ENCODE assay signal across 9 cellular contexts in genomic region chr10:8056378-8056777, GRCh38. TPM values are rescaled to one million over a fixed set of nuclear protein-coding genes. Genes with fewer than 3 reads are reported as not detected.
DNase-seq lines count a peak whose midpoint lies in the region; ATAC-seq, FAIRE-seq and TF ChIP-seq lines count a peak whose summit lies in the region.
"Had no signal": no experiment of that assay in that cellular context is flagged by ENCODE, and none has a peak within 500 bp of the region (broad histone marks: within the 10 kb centered on the region; RNA-seq: fewer than 3 reads in every experiment).

No MANE protein-coding gene starts in this region.

- CTCF ChIA-PET in activated B cell treated with CpG ODN at 0.5 μM for 24 hours (lab: Charles Lee): no interaction called here

- peak overlapping the region; percentile 50 for H3K27ac Mint-ChIP-seq in activated B cell treated with CpG ODN at 0.5 μM for 24 hours

- no peaks in the 10 kb centered on the region for H3K36me3 ChIP-seq in H7 (replicated peaks; ENCODE audit: control insufficient read depth, insufficient read depth, low read length)
- H3K36me3 ChIP-seq: brain microvascular endothelial cell had no signal

- no peak for TF ChIP-seq CTCF in activated B cell treated with CpG ODN at 0.5 μM for 24 hours (IDR thresholded peaks at IDR 0.05)

- H3K27ac ChIP-seq in skin epidermis: peak overlapping the region; percentile 63 to 96 (median 89)
- H3K27ac ChIP-seq: brain microvascular endothelial cell had no signal

- ATAC-seq in activated B cell treated with CpG ODN at 0.5 μM for 24 hours (ENCODE audit: low read depth) (no peak), esophagus mucosa (no peak)

- DNase-seq in H7: peak; percentile 44
- DNase-seq in activated B cell treated with CpG ODN at 0.5 μM for 24 hours: no peak
- DNase-seq in SIG-M5 (lab: John Stamatoyannopoulos, UW): no peak
- no peak for DNase-seq in HTR-8/SVneo (ENCODE audit: insufficient read length, low spot score)
- DNase-seq: brain microvascular endothelial cell, NCI-H345 had no signal

- no peaks in the 10 kb centered on the region for H3K36me3 Mint-ChIP-seq in activated B cell treated with CpG ODN at 0.5 μM for 24 hours (ENCODE audit: low read depth)

- no peak for FAIRE-seq in HTR-8/SVneo (lab: Jason Lieb, UNC)

- POLR2A ChIA-PET in activated B cell treated with CpG ODN at 0.5 μM for 24 hours (lab: Charles Lee): interaction anchor here (0.6 kb wide), 1 partner anchor 9 kb away, joined by 4 read pairs; no protein-coding TSS in a partner anchor

- H3K4me1 Mint-ChIP-seq in activated B cell treated with CpG ODN at 0.5 μM for 24 hours: peaks cover 57% of the 10 kb centered on the region

- H3K27me3 Mint-ChIP-seq in activated B cell treated with CpG ODN at 0.5 μM for 24 hours: peaks cover 59% of the 10 kb centered on the region

- no peaks in the 10 kb centered on the region for H3K9me3 Mint-ChIP-seq in activated B cell treated with CpG ODN at 0.5 μM for 24 hours

- intact Hi-C loops in activated B cell treated with CpG ODN at 0.5 μM for 24 hours (cut with micrococcal nuclease): loop anchor here (10.0 kb wide), 4 partner anchors 182 to 1148 kb away; partner anchors contain the start of genes ATP5F1C, KIN and SFMBT2

- peak overlapping the region; percentile 73 for H3K4me3 Mint-ChIP-seq in activated B cell treated with CpG ODN at 0.5 μM for 24 hours

- H3K4me3 ChIP-seq in H7 (ENCODE audit: insufficient read depth, low read depth, low read length) (peak overlapping the region; percentile 43), iPS-11a (ENCODE audit: low read depth, low read length) (peak overlapping the region; percentile 27), skin epidermis (peak overlapping the region; percentile 43 to 69 (median 60))

- H3K27me3 ChIP-seq in H7 (ENCODE audit: control insufficient read depth, insufficient read depth, low read length): peaks cover 93% of the 10 kb centered on the region

RNA-seq across cellular contexts. Expression of gene GATA3, which starts 1.9 kb away (rescaled TPM):
- total RNA-seq in H7 (2014; rRNA removed; shearing (Covaris generic)): 0.11 and 1.1 TPM in 2 replicates
- 0.34 and 0.53 TPM in 2 replicates for total RNA-seq in activated B cell treated with CpG ODN at 0.5 μM for 24 hours
- total RNA-seq in esophagus mucosa: 0.76 TPM
